Comparison of ENCODE assay signal across 11 cellular contexts in genomic region chr3:99430348-99431134, GRCh38.
DNase-seq lines count a peak whose midpoint lies in the region; ATAC-seq lines count a peak whose summit lies in the region.
"Had no signal": no experiment of that assay in that cellular context is flagged by ENCODE, and none has a peak within 500 bp of the region (broad histone marks: within the 10 kb centered on the region; RNA-seq: fewer than 3 reads in every experiment).

No MANE protein-coding gene starts in this region.

- H3K4me3 Mint-ChIP-seq in activated T-cell treated with anti-CD3 and anti-CD28 coated beads, Interleukin-2, amount 50 U/mL, for 4 hours, result no peak overlapping the region
- H3K4me3 Mint-ChIP-seq: activated naive CD4-positive, alpha-beta T cell treated with anti-CD3 and anti-CD28 coated beads, Interleukin-2, amount 50 U/mL, for 24 hours had no signal

- H3K4me1 Mint-ChIP-seq in activated T-cell treated with anti-CD3 and anti-CD28 coated beads, Interleukin-2, amount 50 U/mL, for 4 hours (ENCODE audit: low read depth), result no peaks in the 10 kb centered on the region
- H3K4me1 Mint-ChIP-seq: activated naive CD4-positive, alpha-beta T cell treated with anti-CD3 and anti-CD28 coated beads, Interleukin-2, amount 50 U/mL, for 24 hours had no signal

- no peaks in the 10 kb centered on the region for H3K36me3 Mint-ChIP-seq in activated T-cell treated with anti-CD3 and anti-CD28 coated beads, Interleukin-2, amount 50 U/mL, for 4 hours (ENCODE audit: insufficient read depth)
- H3K36me3 Mint-ChIP-seq: activated naive CD4-positive, alpha-beta T cell treated with anti-CD3 and anti-CD28 coated beads, Interleukin-2, amount 50 U/mL, for 24 hours had no signal

- DNase-seq in EH (ENCODE audit: low read depth) (peak; percentile 59), COR-L47 (lab: John Stamatoyannopoulos, UW) (no peak), OCI-M2 (lab: John Stamatoyannopoulos, UW; ENCODE audit: unreplicated experiment) (no peak)
- DNase-seq in activated T-cell treated with anti-CD3 and anti-CD28 coated beads, Interleukin-2, amount 50 U/mL, for 4 hours, result no peak
- DNase-seq: 8988T, mesendoderm had no signal

- no peaks in the 10 kb centered on the region for H3K9me3 Mint-ChIP-seq in activated T-cell treated with anti-CD3 and anti-CD28 coated beads, Interleukin-2, amount 50 U/mL, for 4 hours
- H3K9me3 Mint-ChIP-seq: activated naive CD4-positive, alpha-beta T cell treated with anti-CD3 and anti-CD28 coated beads, Interleukin-2, amount 50 U/mL, for 24 hours had no signal

- no peaks in the 10 kb centered on the region for H3K27me3 Mint-ChIP-seq in activated T-cell treated with anti-CD3 and anti-CD28 coated beads, Interleukin-2, amount 50 U/mL, for 4 hours (ENCODE audit: low read depth)
- H3K27me3 Mint-ChIP-seq: activated naive CD4-positive, alpha-beta T cell treated with anti-CD3 and anti-CD28 coated beads, Interleukin-2, amount 50 U/mL, for 24 hours had no signal

- ATAC-seq in GM19395 (IDR thresholded peaks at IDR 0.05; ENCODE audit: unreplicated experiment) (peak; percentile 56), HG02798 (IDR thresholded peaks at IDR 0.05; ENCODE audit: poor library complexity, unreplicated experiment) (peak; percentile 70), HG03575 (IDR thresholded peaks at IDR 0.05; ENCODE audit: extremely low read depth, insufficient number of reproducible peaks, low FRiP score, unreplicated experiment) (peak; percentile 58), HG03469 (IDR thresholded peaks at IDR 0.05; ENCODE audit: unreplicated experiment) (no peak)
- ATAC-seq in activated T-cell treated with anti-CD3 and anti-CD28 coated beads, Interleukin-2, amount 50 U/mL, for 4 hours, result no peak

Comparison
In these comparisons a context has a peak if more than half of its experiments do, and no peak if none do; other contexts are left out.
1. ATAC-seq: peak in GM19395 (single experiment), HG02798 (single experiment) and HG03575 (single experiment); none in activated T-cell treated with anti-CD3 and anti-CD28 coated beads, Interleukin-2, amount 50 U/mL, for 4 hours (0 of 2) and HG03469 (single experiment).